In genomic region chr9:69115621-69116020, GRCh38 we compare ENCODE assay signal across 30 cellular contexts. TPM values are rescaled to one million over a fixed set of nuclear protein-coding genes. Genes with fewer than 3 reads are reported as not detected.
DNase-seq lines count a peak whose midpoint lies in the region; ATAC-seq and TF ChIP-seq lines count a peak whose summit lies in the region.
"Had no signal": no experiment of that assay in that cellular context is flagged by ENCODE, and none has a peak within 500 bp of the region (broad histone marks: within the 10 kb centered on the region; RNA-seq: fewer than 3 reads in every experiment).

No MANE protein-coding gene starts in this region.

- no peaks in the 10 kb centered on the region for H3K9me2 ChIP-seq in hepatocyte (replicated peaks; ENCODE audit: insufficient read depth)

- H3K4me3 ChIP-seq in hepatocyte = no peak overlapping the region
- H3K4me3 ChIP-seq: gastrocnemius medialis, GM23338, ovary, thyroid gland had no signal

- TF ChIP-seq CTCF in AG09319 (IDR thresholded peaks at IDR 0.05; ENCODE audit: low read depth, low read length) (no peak), hepatocyte (IDR thresholded peaks at IDR 0.05; ENCODE audit: poor library complexity) (no peak), omental fat pad (IDR thresholded peaks at IDR 0.05) (no peak)

- H4K20me1 ChIP-seq in hepatocyte (ENCODE audit: insufficient read depth, poor library complexity, severe bottlenecking) = no peaks in the 10 kb centered on the region

- DNase-seq in AG09319 (ENCODE audit: extremely low read depth, low read depth) (peak; percentile 75), NCI-H69 (lab: John Stamatoyannopoulos, UW) (peak; percentile 24), dedifferentiated amniotic fluid mesenchymal stem cell (ENCODE audit: extremely low spot score) (peak; percentile 57), hepatocyte (ENCODE audit: low spot score) (peak; percentile 1), omental fat pad (ENCODE audit: low spot score) (no peak)
- no peak for DNase-seq in activated naive CD4-positive, alpha-beta T cell (lab: John Stamatoyannopoulos, UW)
- DNase-seq: activated CD4-positive, alpha-beta T cell treated with anti-CD3 and anti-CD28 coated beads, Interleukin-2, amount 10 ng/mL, durations not matched to agents 24 days and 14 days; activated naive CD4-positive, alpha-beta T cell treated with Interleukin-2 at 50 U/mL for 16 hours; activated T-cell treated with anti-CD3 and anti-CD28 coated beads, Interleukin-2, amount 50 U/mL, for 48 hours; AML-193; amniotic stem cell; caudate nucleus; CD8-positive, alpha-beta T cell; dermis blood vessel endothelial cell; DMS 273 treated with DMSO at 0.1 percent for 48 hours; gastrocnemius medialis; hypothalamus; left ventricle myocardium superior; midbrain; natural killer cell; NCI-H2171; NCI-H524; ovary; right cardiac atrium; stimulated activated naive CD8-positive, alpha-beta T cell treated with anti-CD3 and anti-CD28 coated beads, Interleukin-15, Interleukin-2, amounts not matched to agents 100 U/mL and 50 U/mL, for 24 hours; T-helper 2 cell; thyroid gland had no signal

- no peak overlapping the region for H3K4me2 ChIP-seq in hepatocyte
- H3K4me2 ChIP-seq: GM23338 had no signal

- H3K36me3 ChIP-seq in hepatocyte (replicated peaks; ENCODE audit: insufficient read depth, low read depth) = no peaks in the 10 kb centered on the region
- H3K36me3 ChIP-seq: gastrocnemius medialis, ovary, thyroid gland had no signal

- WGBS in hepatocyte (ENCODE audit: low lambda C conversion rate, missing lambda C conversion rate) = 71% methylated on average over 1 of the region's 1 CpG

- no peaks in the 10 kb centered on the region for H3K9me3 ChIP-seq in hepatocyte (ENCODE audit: low read depth)
- H3K9me3 ChIP-seq: gastrocnemius medialis, ovary, thyroid gland had no signal

- no peaks in the 10 kb centered on the region for H3K79me2 ChIP-seq in hepatocyte

- peaks cover 4% of the 10 kb centered on the region for H3K4me1 ChIP-seq in hepatocyte (ENCODE audit: insufficient read depth)

- H3K27ac ChIP-seq in hepatocyte = no peak overlapping the region
- H3K27ac ChIP-seq: gastrocnemius medialis, ovary, thyroid gland had no signal

- H3K27me3 ChIP-seq in hepatocyte = no peaks in the 10 kb centered on the region
- H3K27me3 ChIP-seq: gastrocnemius medialis, ovary, thyroid gland had no signal

- ATAC-seq in HG02759 (IDR thresholded peaks at IDR 0.05; ENCODE audit: unreplicated experiment) (no peak), HG02973 (IDR thresholded peaks at IDR 0.05; ENCODE audit: unreplicated experiment) (no peak), omental fat pad (ENCODE audit: low FRiP score) (no peak)
- ATAC-seq: CD8-positive, alpha-beta T cell; gastrocnemius medialis; GM23338; left ventricle myocardium superior; natural killer cell; right cardiac atrium; stimulated activated naive CD8-positive, alpha-beta T cell treated with anti-CD3 and anti-CD28 coated beads, Interleukin-15, Interleukin-2, amounts not matched to agents 100 U/mL and 50 U/mL, for 24 hours had no signal

- no peak overlapping the region for H2AFZ ChIP-seq in hepatocyte
- H2AFZ ChIP-seq: GM23338 had no signal

RNA-seq across cellular contexts. Expression of gene TJP2, which starts 58.5 kb away (rescaled TPM):
- total RNA-seq in hepatocyte = 126 and 131 TPM in 2 replicates
- 67.2 and 69.9 TPM in 2 replicates for polyA plus RNA-seq in hepatocyte
- 100 to 1,000 TPM; 114 to 221 (median 156) TPM for total RNA-seq in omental fat pad

Comparison
In these comparisons a context has a peak if more than half of its experiments do, and no peak if none do; other contexts are left out.
1. DNase-seq: peak in AG09319 (single experiment), NCI-H69 (single experiment), dedifferentiated amniotic fluid mesenchymal stem cell (single experiment) and hepatocyte (single experiment); none in activated naive CD4-positive, alpha-beta T cell (0 of 4) and omental fat pad (single experiment).